In genomic region chr3:127287840-127288239, GRCh38 we compare ENCODE assay signal across 28 cellular contexts. TPM values are rescaled to one million over a fixed set of nuclear protein-coding genes. Genes with fewer than 3 reads are reported as not detected.
A peak's percentile ranks its signal among the peaks of the same experiment; 100 is the strongest.
DNase-seq lines count a peak whose midpoint lies in the region; ATAC-seq, FAIRE-seq and TF ChIP-seq lines count a peak whose summit lies in the region.
"Had no signal": no experiment of that assay in that cellular context is flagged by ENCODE, and none has a peak within 500 bp of the region (broad histone marks: within the 10 kb centered on the region; RNA-seq: fewer than 3 reads in every experiment).

TSS of gene PRR20G (minus strand) at chr3:127288046. CDS start at chr3:127287365, 681 bp downstream.

- no peak within 1 kb of the TSS for H2AFZ ChIP-seq in HepG2 (ENCODE audit: low read length)

- TF ChIP-seq RAD21 in HepG2 (CRISPR knock-in tag; IDR thresholded peaks at IDR 0.05) = no peak

- WGBS in HepG2 (ENCODE audit: low lambda C conversion rate) = 47% methylated on average over 11 of the region's 17 CpGs
- 39% methylated on average over 6 of the region's 17 CpGs for WGBS in right lobe of liver (ENCODE audit: insufficient coverage, low coverage, low lambda C conversion rate, missing lambda C conversion rate)

- FAIRE-seq in HepG2 (lab: Jason Lieb, UNC) (no peak), H54 (lab: Jason Lieb, UNC) (no peak)
- FAIRE-seq: bronchial epithelial cell had no signal

- CTCF ChIA-PET in HepG2 (lab: Yijun Ruan, JAX; ENCODE audit: low intra/inter-chr PET ratio, low total read pairs) = no interaction called here
- CTCF ChIA-PET in CD8-positive, alpha-beta memory T cell (lab: Charles Lee) = no interaction called here

- no peaks in the 10 kb centered on the region for H3K9me3 ChIP-seq in HepG2 (ENCODE audit: low read length)
- no peaks in the 10 kb centered on the region for H3K9me3 ChIP-seq in right lobe of liver
- no peaks in the 10 kb centered on the region for H3K9me3 ChIP-seq in CD8-positive, alpha-beta memory T cell (ENCODE audit: low read length)
- H3K9me3 ChIP-seq: adrenal gland, heart left ventricle, left ventricle myocardium inferior, tibial nerve had no signal

- POLR2A ChIA-PET in HepG2 (lab: Yijun Ruan, JAX) = no interaction called here
- POLR2A ChIA-PET in CD8-positive, alpha-beta memory T cell (lab: Charles Lee) = no interaction called here

- in situ Hi-C loops in HepG2 (cut with HindIII; ENCODE audit: extremely low pct_ligation_motif_present, low pct_unique_long_range_greater_than_20kb) = no loop called here

- H3K79me2 ChIP-seq in HepG2 (ENCODE audit: insufficient read depth, low read length) = no peaks in the 10 kb centered on the region

- H3K4me2 ChIP-seq in HepG2 (ENCODE audit: low read depth, low read length) = no peak within 1 kb of the TSS
- H3K4me2 ChIP-seq: KMS-11 had no signal

- BruUV-seq in HepG2 (replicated peaks; lab: Mats Ljungman, UMichigan) = no TSS peak

- ATAC-seq in HepG2 (peak; percentile 59), right lobe of liver (no peak), GM18498 (IDR thresholded peaks at IDR 0.05; ENCODE audit: unreplicated experiment) (no peak)
- ATAC-seq: CD8-positive, alpha-beta T cell; heart left ventricle had no signal

- H3K4me3 Mint-ChIP-seq in CD8-positive, alpha-beta memory T cell = no peak within 1 kb of the TSS
- H3K4me3 Mint-ChIP-seq: CD8-positive, alpha-beta T cell; immature natural killer cell; neural crest cell; stimulated activated naive CD8-positive, alpha-beta T cell treated with anti-CD3 and anti-CD28 coated beads, Interleukin-15, Interleukin-2, amounts not matched to agents 100 ng/mL and 50 ng/mL, for 24 hours had no signal

- no peak within 1 kb of the TSS for H3K27ac Mint-ChIP-seq in CD8-positive, alpha-beta memory T cell
- H3K27ac Mint-ChIP-seq: CD8-positive, alpha-beta T cell; immature natural killer cell; stimulated activated naive CD8-positive, alpha-beta T cell treated with anti-CD3 and anti-CD28 coated beads, Interleukin-15, Interleukin-2, amounts not matched to agents 100 ng/mL and 50 ng/mL, for 24 hours had no signal

- no peaks in the 10 kb centered on the region for H4K20me1 ChIP-seq in HepG2 (ENCODE audit: insufficient read depth, low read length)

- TF ChIP-seq POLR2A in HepG2 (IDR thresholded peaks at IDR 0.05; ENCODE audit: insufficient read depth in 1 of 2, low read depth in 2 of 2, low read length in 2 of 2) = no peak
- TF ChIP-seq POLR2A in right lobe of liver (IDR thresholded peaks at IDR 0.05) = no peak
- TF ChIP-seq POLR2A in erythroblast (IDR thresholded peaks at IDR 0.05; ENCODE audit: low read length) = no peak
- no peak for TF ChIP-seq POLR2A in H54 (IDR thresholded peaks at IDR 0.05; ENCODE audit: low read depth, low read length)

- DNase-seq in HepG2 (ENCODE audit: low spot score) (no peak), right lobe of liver (no peak), NAMALWA (ENCODE audit: low spot score) (peak; percentile 6), epithelial cell of prostate (ENCODE audit: low read depth, low spot score) (no peak), erythroblast (lab: John Stamatoyannopoulos, UW) (no peak), H54 (ENCODE audit: insufficient read length, low spot score) (no peak)
- DNase-seq in CD8-positive, alpha-beta memory T cell = no peak
- DNase-seq: activated CD4-positive, alpha-beta T cell treated with anti-CD3 and anti-CD28 coated beads, Interleukin-2, amount 50 U/mL, for 1 hour; activated gamma-delta T cell; adrenal gland; CD8-positive, alpha-beta T cell; cortex of kidney; heart left ventricle; immature natural killer cell; left ventricle myocardium inferior; NCI-H1092; NCI-H2081 treated with DMSO at 0.1 percent for 48 hours; NCI-H510A had no signal

- H3K27me3 ChIP-seq in HepG2 (ENCODE audit: control insufficient read depth in 1 of 2, insufficient read depth in 2 of 2, low read length in 2 of 2) (no peaks in the 10 kb centered on the region), right lobe of liver (no peaks in the 10 kb centered on the region)
- no peaks in the 10 kb centered on the region for H3K27me3 ChIP-seq in CD8-positive, alpha-beta memory T cell (ENCODE audit: insufficient read depth, low read length, poor library complexity, severe bottlenecking)
- H3K27me3 ChIP-seq: adrenal gland, tibial nerve had no signal

- no peaks in the 10 kb centered on the region for H3K4me1 Mint-ChIP-seq in CD8-positive, alpha-beta memory T cell
- H3K4me1 Mint-ChIP-seq: immature natural killer cell, neural crest cell had no signal

- H3K27me3 Mint-ChIP-seq in CD8-positive, alpha-beta memory T cell = peaks cover 8% of the 10 kb centered on the region in 2 donors

- peaks cover 0 to 18% (median 2%) of the 10 kb centered on the region in 5 donors for H3K9me3 Mint-ChIP-seq in CD8-positive, alpha-beta memory T cell

- no peaks in the 10 kb centered on the region for H3K4me1 ChIP-seq in HepG2 (ENCODE audit: insufficient read depth, low read length)
- H3K4me1 ChIP-seq in right lobe of liver = no peaks in the 10 kb centered on the region
- no peaks in the 10 kb centered on the region for H3K4me1 ChIP-seq in CD8-positive, alpha-beta memory T cell (ENCODE audit: insufficient read depth, low read length)
- H3K4me1 ChIP-seq: adrenal gland, heart left ventricle, left ventricle myocardium inferior, tibial nerve had no signal

- no peak for TF ChIP-seq EP300 in HepG2 (IDR thresholded peaks at IDR 0.05; ENCODE audit: low read depth in 2 of 2, low read length in 2 of 2)
- TF ChIP-seq EP300 in HepG2 (CRISPR knock-in tag; IDR thresholded peaks at IDR 0.05; ENCODE audit: borderline replicate concordance) = no peak

- intact Hi-C loops in HepG2 (cut with micrococcal nuclease; ENCODE audit: unreplicated experiment) (no loop called here), right lobe of liver (cut with DNase I) (no loop called here)

- TF ChIP-seq CTCF in HepG2 (CRISPR knock-in tag; IDR thresholded peaks at IDR 0.05) (peak; percentile 54), right lobe of liver (IDR thresholded peaks at IDR 0.05) (no peak)

- H3K4me3 ChIP-seq in HepG2 (replicated peaks in 1 of 3; ENCODE audit: insufficient read depth in 1 of 3, low read depth in 2 of 3, low read length in 3 of 3) (no peak within 1 kb of the TSS), right lobe of liver (no peak within 1 kb of the TSS)
- no peak within 1 kb of the TSS for H3K4me3 ChIP-seq in CD8-positive, alpha-beta memory T cell (ENCODE audit: low read length)
- H3K4me3 ChIP-seq: adrenal gland, heart left ventricle, left ventricle myocardium inferior, skin epidermis, tibial nerve had no signal

- H3K27ac ChIP-seq in HepG2 (ENCODE audit: extremely low read length, insufficient read depth, low read length) (no peak within 1 kb of the TSS), right lobe of liver (no peak within 1 kb of the TSS), epithelial cell of prostate (peak within 1 kb of the TSS; percentile 41)
- no peak within 1 kb of the TSS for H3K27ac ChIP-seq in CD8-positive, alpha-beta memory T cell (ENCODE audit: low read depth, low read length)
- H3K27ac ChIP-seq: adrenal gland, heart left ventricle, KMS-11, left ventricle myocardium inferior, skin epidermis, tibial nerve had no signal

- no peaks in the 10 kb centered on the region for H3K36me3 Mint-ChIP-seq in CD8-positive, alpha-beta memory T cell
- H3K36me3 Mint-ChIP-seq: CD8-positive, alpha-beta T cell had no signal

- H3K36me3 ChIP-seq in HepG2 (replicated peaks in 1 of 2; ENCODE audit: control insufficient read depth in 1 of 2, insufficient read depth in 2 of 2, low read length in 2 of 2) (no peaks in the 10 kb centered on the region), right lobe of liver (no peaks in the 10 kb centered on the region)
- H3K36me3 ChIP-seq in CD8-positive, alpha-beta memory T cell (ENCODE audit: insufficient read depth, low read length) = no peaks in the 10 kb centered on the region
- H3K36me3 ChIP-seq: adrenal gland, heart left ventricle, left ventricle myocardium inferior, tibial nerve had no signal

- no peak within 1 kb of the TSS for H3K9ac ChIP-seq in HepG2 (ENCODE audit: insufficient read depth, low read depth, low read length)
- H3K9ac ChIP-seq: KMS-11 had no signal

TF ChIP-seq in HepG2, 621 proteins besides CTCF, POLR2A, EP300 and RAD21:
- TF ChIP-seq RAD51 (IDR thresholded peaks at IDR 0.05; ENCODE audit: borderline replicate concordance) = peak; percentile 9; the same call in 1 of the 2 replicates
- TF ChIP-seq E2F5 (CRISPR knock-in tag; conservative IDR thresholded peaks at IDR 0.05) = no peak

RNA-seq across cellular contexts. Expression of gene PRR20G, which starts in this region (rescaled TPM):
- total RNA-seq in HepG2 (2016; rRNA removed; fragmentation: Illumina TruSeq; extraction: Trizol) (not detected in 2 replicates), right lobe of liver (not detected)
- not detected in 2 replicates for total RNA-seq in HepG2 (2016; cell fraction: cytosol; rRNA removed; fragmentation: Illumina TruSeq; extraction: Trizol; ENCODE audit: low read depth)
- not detected in 2 replicates for total RNA-seq in HepG2 (2016; cell fraction: insoluble cytoplasmic fraction; rRNA removed; fragmentation: Illumina TruSeq; extraction: Trizol)
- not detected in 2 replicates for total RNA-seq in HepG2 (2016; cell fraction: membrane; rRNA removed; fragmentation: Illumina TruSeq; extraction: Trizol)
- total RNA-seq in HepG2 (2016; cell fraction: nucleus; rRNA removed; fragmentation: Illumina TruSeq; extraction: Trizol) = not detected in 2 replicates
- polyA plus RNA-seq in HepG2 (2011; rRNA removed) = not detected in 2 replicates
- not detected in 2 replicates for polyA plus RNA-seq in HepG2 (2011; cell fraction: cytosol; rRNA removed)
- polyA plus RNA-seq in HepG2 (2011; cell fraction: nucleus; rRNA removed) = not detected in 2 replicates
- not detected in 2 replicates for polyA plus RNA-seq in HepG2 (2012)
- polyA plus RNA-seq in HepG2 (2016; cell fraction: cytosol; fragmentation: Illumina TruSeq; extraction: Trizol; ENCODE audit: low read depth) = not detected in 2 replicates
- polyA plus RNA-seq in HepG2 (2016; cell fraction: insoluble cytoplasmic fraction; fragmentation: Illumina TruSeq; extraction: Trizol; ENCODE audit: low read depth) = not detected in 2 replicates
- not detected in 2 replicates for polyA plus RNA-seq in HepG2 (2016; cell fraction: membrane; fragmentation: Illumina TruSeq; extraction: Trizol; ENCODE audit: low read depth)
- polyA plus RNA-seq in HepG2 (2016; cell fraction: nucleus; fragmentation: Illumina TruSeq; extraction: Trizol; ENCODE audit: insufficient read depth, low read depth) = not detected in 2 replicates
- polyA minus RNA-seq in HepG2 (2011; rRNA and poly(A)+ RNA removed; ENCODE audit: low replicate concordance) = not detected in 2 replicates
- not detected in 2 replicates for polyA minus RNA-seq in HepG2 (2011; cell fraction: cytosol; rRNA and poly(A)+ RNA removed)
- not detected in 2 replicates for polyA minus RNA-seq in HepG2 (2011; cell fraction: nucleus; rRNA and poly(A)+ RNA removed)
- total RNA-seq in CD8-positive, alpha-beta memory T cell = not detected
- not detected for polyA plus RNA-seq in CD8-positive, alpha-beta memory T cell
- total RNA-seq: adrenal gland; bronchial epithelial cell; CD8-positive, alpha-beta T cell; Daoy; heart left ventricle; left ventricle myocardium inferior; mononuclear cell; neural crest cell; pulmonary artery endothelial cell; tibial nerve had no signal
- polyA plus RNA-seq: adrenal gland, heart left ventricle, immature natural killer cell had no signal

Comparison
In these comparisons a context has a peak if more than half of its experiments do, and no peak if none do; other contexts are left out.
1. Peak in ATAC-seq in HepG2; RNA of the gene not detected or under 1 TPM.